Comparison of ENCODE assay signal across 8 cellular contexts in genomic region chr21:33196956-33197374, GRCh38. TPM values are rescaled to one million over a fixed set of nuclear protein-coding genes. Genes with fewer than 3 reads are reported as not detected.
DNase-seq lines count a peak whose midpoint lies in the region; ATAC-seq, FAIRE-seq and TF ChIP-seq lines count a peak whose summit lies in the region.

No MANE protein-coding gene starts in this region.

- no peak for DNase-seq in D721Med (ENCODE audit: insufficient read length, low spot score)
- DNase-seq in PC-9, result peak; percentile 37 to 38
- peak; percentile 31 for DNase-seq in activated T-helper 1 cell treated with anti-CD3 and anti-CD28 coated beads, Interleukin-12 subunit alpha, Interleukin-12 subunit beta, Interleukin-2, Interleukin-4 antibody, amounts not matched to agents 30 ng/mL and 10 ng/mL and 1 ng/mL, durations not matched to agents 14 hours and 24 hours and 36 hours (ENCODE audit: low spot score)
- DNase-seq in germinal center (ENCODE audit: low spot score), result peak; percentile 58
- DNase-seq in nucleus accumbens (lab: John Stamatoyannopoulos, UW), result peak in 47 of 56 donors; percentile 8 to 78 (median 42)
- DNase-seq in uterus, result peak; percentile 51 to 66

- no peak for ATAC-seq in HG03520 (IDR thresholded peaks at IDR 0.05; ENCODE audit: unreplicated experiment)

- H3K27ac ChIP-seq in PC-9 (no peak overlapping the region), uterus (peak overlapping the region in 1 of 2 donors; percentile 40)

- H3K9me2 ChIP-seq in PC-9 (ENCODE audit: insufficient read depth), result no peaks in the 10 kb centered on the region

- no peaks in the 10 kb centered on the region for H3K36me3 ChIP-seq in PC-9 (ENCODE audit: low read depth)
- H3K36me3 ChIP-seq in uterus, result no peaks in the 10 kb centered on the region

- CTCF ChIA-PET in PC-9 (lab: Charles Lee), result interaction anchor here (0.6 to 1.0 kb wide), 5 partner anchors 39 to 271 kb away, joined by 3 to 27 read pairs (median 6); partner anchors contain the start of gene IFNAR1

- no peaks in the 10 kb centered on the region for H3K9me3 Mint-ChIP-seq in activated T-helper 1 cell treated with anti-CD3 and anti-CD28 coated beads, Interleukin-12 subunit alpha, Interleukin-12 subunit beta, Interleukin-2, Interleukin-4 antibody, amounts not matched to agents 30 ng/mL and 10 ng/mL and 1 ng/mL, durations not matched to agents 14 hours and 24 hours and 36 hours

- H3K79me2 ChIP-seq in PC-9 (ENCODE audit: low read depth), result no peaks in the 10 kb centered on the region

- H3K4me1 Mint-ChIP-seq in activated T-helper 1 cell treated with anti-CD3 and anti-CD28 coated beads, Interleukin-12 subunit alpha, Interleukin-12 subunit beta, Interleukin-2, Interleukin-4 antibody, amounts not matched to agents 30 ng/mL and 10 ng/mL and 1 ng/mL, durations not matched to agents 14 hours and 24 hours and 36 hours (ENCODE audit: low read depth), result peaks cover 12% of the 10 kb centered on the region

- no peaks in the 10 kb centered on the region for H3F3A ChIP-seq in PC-9 (ENCODE audit: insufficient read depth, low read depth)

- no peak for FAIRE-seq in D721Med (lab: Jason Lieb, UNC)

- 0 out of 2 replicates have a peak, but pooled peaks cover 2% of the 10 kb centered on the region for H3K27me3 ChIP-seq in PC-9 (ENCODE audit: insufficient read depth, low read depth)
- no peaks in the 10 kb centered on the region for H3K27me3 ChIP-seq in uterus

- H3K4me3 Mint-ChIP-seq in activated T-helper 1 cell treated with anti-CD3 and anti-CD28 coated beads, Interleukin-12 subunit alpha, Interleukin-12 subunit beta, Interleukin-2, Interleukin-4 antibody, amounts not matched to agents 30 ng/mL and 10 ng/mL and 1 ng/mL, durations not matched to agents 14 hours and 24 hours and 36 hours, result no peak overlapping the region

- no TSS peak for BruUV-seq in PC-9 (replicated peaks; lab: Mats Ljungman, UMichigan)

- H3K9me3 ChIP-seq in PC-9 (ENCODE audit: insufficient read depth, low read depth), result no peaks in the 10 kb centered on the region
- no peaks in the 10 kb centered on the region for H3K9me3 ChIP-seq in uterus

- H3K4me1 ChIP-seq in PC-9 (replicated peaks; ENCODE audit: insufficient read depth) (0 out of 2 replicates have a peak, but pooled peaks cover 3% of the 10 kb centered on the region), uterus (no peaks in the 10 kb centered on the region)

- intact Hi-C loops in PC-9 (cut with micrococcal nuclease; ENCODE audit: unreplicated experiment), result loop anchor here (1.0 to 2.0 kb wide), 2 partner anchors 365 to 544 kb away; no protein-coding TSS in a partner anchor
- intact Hi-C loops in activated T-helper 1 cell treated with anti-CD3 and anti-CD28 coated beads, Interleukin-12 subunit alpha, Interleukin-12 subunit beta, Interleukin-2, Interleukin-4 antibody, amounts not matched to agents 30 ng/mL and 10 ng/mL and 1 ng/mL, durations not matched to agents 14 hours and 24 hours and 36 hours (cut with micrococcal nuclease), result loop anchor here (1.0 to 5.0 kb wide), 5 partner anchors 64 to 410 kb away; no protein-coding TSS in a partner anchor
- intact Hi-C loops in uterus (cut with DNase I; ENCODE audit: low total_unique reads), result no loop called here

- H4K20me1 ChIP-seq in PC-9 (ENCODE audit: insufficient read depth), result no peaks in the 10 kb centered on the region

- POLR2A ChIA-PET in PC-9 (lab: Charles Lee; ENCODE audit: unreplicated experiment), result interaction anchor here (0.6 kb wide), 1 partner anchor 359 kb away, joined by 4 read pairs; no protein-coding TSS in a partner anchor

- no peak overlapping the region for H2AFZ ChIP-seq in PC-9

- TF ChIP-seq CTCF in D721Med (IDR thresholded peaks at IDR 0.05; ENCODE audit: insufficient read depth, missing control alignments) (peak; percentile 80), PC-9 (conservative IDR thresholded peaks at IDR 0.05) (peak; percentile 73), uterus (IDR thresholded peaks at IDR 0.05) (peak; percentile 61 to 69 (median 69))

- H3K4me3 ChIP-seq in PC-9 (no peak overlapping the region), uterus (no peak overlapping the region)

- H3K27ac Mint-ChIP-seq in activated T-helper 1 cell treated with anti-CD3 and anti-CD28 coated beads, Interleukin-12 subunit alpha, Interleukin-12 subunit beta, Interleukin-2, Interleukin-4 antibody, amounts not matched to agents 30 ng/mL and 10 ng/mL and 1 ng/mL, durations not matched to agents 14 hours and 24 hours and 36 hours, result no peak overlapping the region

- no peaks in the 10 kb centered on the region for H3K36me3 Mint-ChIP-seq in activated T-helper 1 cell treated with anti-CD3 and anti-CD28 coated beads, Interleukin-12 subunit alpha, Interleukin-12 subunit beta, Interleukin-2, Interleukin-4 antibody, amounts not matched to agents 30 ng/mL and 10 ng/mL and 1 ng/mL, durations not matched to agents 14 hours and 24 hours and 36 hours (ENCODE audit: low read depth)

- H3K4me2 ChIP-seq in PC-9, result peak overlapping the region; percentile 38

- TF ChIP-seq POLR2A in uterus (IDR thresholded peaks at IDR 0.05), result no peak

- H3K27me3 Mint-ChIP-seq in activated T-helper 1 cell treated with anti-CD3 and anti-CD28 coated beads, Interleukin-12 subunit alpha, Interleukin-12 subunit beta, Interleukin-2, Interleukin-4 antibody, amounts not matched to agents 30 ng/mL and 10 ng/mL and 1 ng/mL, durations not matched to agents 14 hours and 24 hours and 36 hours (ENCODE audit: insufficient read depth), result peaks cover 28% of the 10 kb centered on the region

- peak; percentile 77 for TF ChIP-seq RAD21 in Ishikawa (IDR thresholded peaks at IDR 0.05; ENCODE audit: low read depth)

- no peak for TF ChIP-seq EP300 in Ishikawa (IDR thresholded peaks at IDR 0.05; ENCODE audit: borderline replicate concordance)

TF ChIP-seq in Ishikawa, 13 proteins besides CTCF, POLR2A, EP300 and RAD21:
- TF ChIP-seq ZBTB7A (IDR thresholded peaks at IDR 0.05; ENCODE audit: low read depth) (no peak), FOXM1 (IDR thresholded peaks at IDR 0.05; ENCODE audit: borderline replicate concordance, low read depth) (no peak), TAF1 (IDR thresholded peaks at IDR 0.05; ENCODE audit: low read depth) (no peak), NFIC (IDR thresholded peaks at IDR 0.05) (no peak), TEAD4 (IDR thresholded peaks at IDR 0.05) (no peak), CEBPB (IDR thresholded peaks at IDR 0.05) (no peak), USF1 (IDR thresholded peaks at IDR 0.05) (no peak), CREB1 (IDR thresholded peaks at IDR 0.05; ENCODE audit: low read depth) (no peak), REST (IDR thresholded peaks at IDR 0.05; ENCODE audit: low read depth) (no peak), TCF12 (IDR thresholded peaks at IDR 0.05; ENCODE audit: low read depth) (no peak)

RNA-seq across cellular contexts. Expression of gene IFNAR2, which starts 32.8 kb away (rescaled TPM):
- total RNA-seq in PC-9 (2021) (8.5 and 10.3 TPM in 2 replicates), uterus (10 to 100 TPM in 3 of 4 donors, 1 to 10 TPM in 1; 2.4 to 38.4 (median 24.4) TPM)
- total RNA-seq in activated T-helper 1 cell treated with anti-CD3 and anti-CD28 coated beads, Interleukin-12 subunit alpha, Interleukin-12 subunit beta, Interleukin-2, Interleukin-4 antibody, amounts not matched to agents 30 ng/mL and 10 ng/mL and 1 ng/mL, durations not matched to agents 14 hours and 24 hours and 36 hours, result 33.3 and 33.5 TPM in 2 replicates
